9 cellular contexts compared by ENCODE assay signal in genomic region chr2:167294031-167294774, GRCh38. TPM values are rescaled to one million over a fixed set of nuclear protein-coding genes. Genes with fewer than 3 reads are reported as not detected.
DNase-seq lines count a peak whose midpoint lies in the region; ATAC-seq and TF ChIP-seq lines count a peak whose summit lies in the region.
"Had no signal": no experiment of that assay in that cellular context is flagged by ENCODE, and none has a peak within 500 bp of the region (broad histone marks: within the 10 kb centered on the region; RNA-seq: fewer than 3 reads in every experiment).

No MANE protein-coding gene starts in this region.

- H3K27ac Mint-ChIP-seq in neural crest cell (ENCODE audit: unreplicated experiment) = no peak overlapping the region

- no peak for ATAC-seq in HG03135 (IDR thresholded peaks at IDR 0.05; ENCODE audit: unreplicated experiment)

- peaks cover 23% of the 10 kb centered on the region for H3K27me3 Mint-ChIP-seq in neural crest cell (ENCODE audit: low read depth)

- DNase-seq in activated CD4-positive, alpha-beta T cell treated with anti-CD3 and anti-CD28 coated beads for 48 hours = peak; percentile 6
- no peak for DNase-seq in activated CD4-positive, alpha-beta T cell treated with anti-CD3 and anti-CD28 coated beads, Interleukin-2, amount 50 U/mL, for 1 hour
- DNase-seq in WERI-Rb-1 (peak; percentile 34), fibroblast of mammary gland (ENCODE audit: low read depth) (peak; percentile 28), neural crest cell (ENCODE audit: low read depth, low spot score) (peak; percentile 19), NCI-H524 treated with DMSO at 0.1 percent for 48 hours (lab: John Stamatoyannopoulos, UW) (no peak), NCI-H2107 treated with DMSO at 0.1 percent for 48 hours (lab: John Stamatoyannopoulos, UW; ENCODE audit: unreplicated experiment) (no peak)

- TF ChIP-seq CTCF in WERI-Rb-1 (IDR thresholded peaks at IDR 0.05; ENCODE audit: low read depth, low read length) (peak; percentile 30; the same call in 1 of the 2 replicates), fibroblast of mammary gland (conservative IDR thresholded peaks at IDR 0.05; ENCODE audit: control insufficient read depth, insufficient read depth, low read depth, low read length) (no peak), neural crest cell (conservative IDR thresholded peaks at IDR 0.05) (peak; percentile 28)

- peaks cover 14% of the 10 kb centered on the region for H3K27me3 ChIP-seq in WERI-Rb-1 (ENCODE audit: insufficient read depth, low read depth, severe bottlenecking)

- no peaks in the 10 kb centered on the region for H3K9me3 Mint-ChIP-seq in neural crest cell

- peaks cover 24% of the 10 kb centered on the region for H3K4me1 Mint-ChIP-seq in neural crest cell

- no peaks in the 10 kb centered on the region for H3K36me3 ChIP-seq in WERI-Rb-1

- H3K36me3 Mint-ChIP-seq in neural crest cell (ENCODE audit: low read depth) = no peaks in the 10 kb centered on the region

- H3K27ac ChIP-seq in WERI-Rb-1 = no peak overlapping the region

- H3K4me3 Mint-ChIP-seq in neural crest cell = peak overlapping the region; percentile 95

- H3K9me3 ChIP-seq in WERI-Rb-1 (ENCODE audit: severe bottlenecking) = no peaks in the 10 kb centered on the region

- H3K4me3 ChIP-seq in WERI-Rb-1 (ENCODE audit: low read depth, low read length) (peak overlapping the region; percentile 66), fibroblast of mammary gland (ENCODE audit: control insufficient read depth, low read depth, low read length) (peak overlapping the region; percentile 57)

RNA-seq across cellular contexts. Expression of gene B3GALT1, which starts 1.4 kb away (rescaled TPM):
- total RNA-seq in neural crest cell = 4.1 and 4.4 TPM in 2 replicates
- total RNA-seq: activated CD8-positive, alpha-beta memory T cell treated with anti-CD3 and anti-CD28 coated beads for 36 hours had no signal

Comparison
In these comparisons a context has a peak if more than half of its experiments do, and no peak if none do; other contexts are left out.
1. DNase-seq: peak in activated CD4-positive, alpha-beta T cell treated with anti-CD3 and anti-CD28 coated beads for 48 hours (single experiment), WERI-Rb-1 (single experiment), fibroblast of mammary gland (single experiment) and neural crest cell (single experiment); none in activated CD4-positive, alpha-beta T cell treated with anti-CD3 and anti-CD28 coated beads, Interleukin-2, amount 50 U/mL, for 1 hour (single experiment), NCI-H524 treated with DMSO at 0.1 percent for 48 hours (single experiment) and NCI-H2107 treated with DMSO at 0.1 percent for 48 hours (single experiment).